In genomic region chr6:166635146-166635545, GRCh38 we compare ENCODE assay signal across 1 cellular context.
TF ChIP-seq lines count a peak whose summit lies in the region.

No MANE protein-coding gene starts in this region.

TF ChIP-seq in IMR-90, 13 proteins besides CTCF, POLR2A, EP300 and RAD21:
- TF ChIP-seq BHLHE40 (IDR thresholded peaks at IDR 0.05; ENCODE audit: low read depth, low read length) (no peak), RFX5 (IDR thresholded peaks at IDR 0.05; ENCODE audit: low read depth, low read length) (no peak), FOS (IDR thresholded peaks at IDR 0.05; ENCODE audit: low read depth, low read length) (no peak), MAFK (IDR thresholded peaks at IDR 0.05; ENCODE audit: low read depth, low read length) (no peak), NFE2L2 (IDR thresholded peaks at IDR 0.05; ENCODE audit: low read depth, low read length) (no peak), MAZ (IDR thresholded peaks at IDR 0.05; ENCODE audit: borderline replicate concordance, low read depth, low read length) (no peak), MXI1 (IDR thresholded peaks at IDR 0.05; ENCODE audit: borderline replicate concordance, low read depth, low read length) (no peak), SMC3 (IDR thresholded peaks at IDR 0.05; ENCODE audit: low read depth, low read length) (no peak), ELK1 (IDR thresholded peaks at IDR 0.05; ENCODE audit: borderline replicate concordance, low read depth, low read length) (no peak), USF2 (IDR thresholded peaks at IDR 0.05; ENCODE audit: low read depth, low read length) (no peak), CHD1 (IDR thresholded peaks at IDR 0.05; ENCODE audit: low read depth, low read length) (no peak), CEBPB (IDR thresholded peaks at IDR 0.05; ENCODE audit: low read depth, low read length) (no peak), RCOR1 (IDR thresholded peaks at IDR 0.05; ENCODE audit: insufficient replicate concordance, low read length) (no peak)
